ENCODE assay signal across 13 cellular contexts in genomic region chr3:58019343-58019742, GRCh38. TPM values are rescaled to one million over a fixed set of nuclear protein-coding genes. Genes with fewer than 3 reads are reported as not detected.
DNase-seq lines count a peak whose midpoint lies in the region; ATAC-seq, FAIRE-seq and TF ChIP-seq lines count a peak whose summit lies in the region.
"Had no signal": no experiment of that assay in that cellular context is flagged by ENCODE, and none has a peak within 500 bp of the region (broad histone marks: within the 10 kb centered on the region; RNA-seq: fewer than 3 reads in every experiment).

No MANE protein-coding gene starts in this region.

- TF ChIP-seq POLR2A in A549 (IDR thresholded peaks at IDR 0.05; ENCODE audit: low read length) (no peak), breast epithelium (IDR thresholded peaks at IDR 0.05) (no peak)

- H3K4me3 ChIP-seq in A549: peak overlapping the region; percentile 12; the same call in 1 of the 3 replicates
- H3K4me3 ChIP-seq in breast epithelium: no peak overlapping the region
- no peak overlapping the region for H3K4me3 ChIP-seq in naive thymus-derived CD4-positive, alpha-beta T cell (ENCODE audit: low read length)

- peak overlapping the region in 3 of 10 donors; percentile 0 to 42 (median 26) for H3K4me3 Mint-ChIP-seq in naive thymus-derived CD4-positive, alpha-beta T cell
- H3K4me3 Mint-ChIP-seq: immature natural killer cell had no signal

- no peaks in the 10 kb centered on the region for H3K36me3 ChIP-seq in breast epithelium
- H3K36me3 ChIP-seq in naive thymus-derived CD4-positive, alpha-beta T cell (ENCODE audit: control insufficient read depth in 2 of 3, insufficient read depth in 3 of 3, low read length in 3 of 3): no peaks in the 10 kb centered on the region

- no peaks in the 10 kb centered on the region for H3K27me3 ChIP-seq in breast epithelium
- H3K27me3 ChIP-seq in naive thymus-derived CD4-positive, alpha-beta T cell (ENCODE audit: control insufficient read depth in 2 of 2, insufficient read depth in 2 of 2, low read length in 2 of 2): no peaks in the 10 kb centered on the region
- H3K27me3 ChIP-seq: brain microvascular endothelial cell had no signal

- POLR2A ChIA-PET in A549 (lab: Yijun Ruan, JAX): interaction anchor here (0.7 to 1.3 kb wide), 2 partner anchors 22 to 156 kb away, joined by 3 to 6 read pairs; no protein-coding TSS in a partner anchor
- POLR2A ChIA-PET in naive thymus-derived CD4-positive, alpha-beta T cell (lab: Charles Lee): interaction anchor here (0.7 kb wide), 1 partner anchor 787 kb away, joined by 3 read pairs; no protein-coding TSS in a partner anchor

- peak overlapping the region in 5 of 9 donors; percentile 8 to 73 (median 57) for H3K27ac Mint-ChIP-seq in naive thymus-derived CD4-positive, alpha-beta T cell

- H3K36me3 Mint-ChIP-seq in naive thymus-derived CD4-positive, alpha-beta T cell: peaks cover 0 to 9% (median 0%) of the 10 kb centered on the region in 5 donors
- H3K36me3 Mint-ChIP-seq: immature natural killer cell had no signal

- H3K9me3 ChIP-seq in A549: no peaks in the 10 kb centered on the region
- no peaks in the 10 kb centered on the region for H3K9me3 ChIP-seq in breast epithelium
- no peaks in the 10 kb centered on the region for H3K9me3 ChIP-seq in naive thymus-derived CD4-positive, alpha-beta T cell (ENCODE audit: control insufficient read depth in 2 of 3, low read length in 3 of 3)

- peaks cover 10 to 74% (median 58%) of the 10 kb centered on the region in 7 donors for H3K4me1 Mint-ChIP-seq in naive thymus-derived CD4-positive, alpha-beta T cell

- H3K4me1 ChIP-seq in A549 (peaks cover 100% of the 10 kb centered on the region), breast epithelium (peaks cover 8 to 30% of the 10 kb centered on the region in 2 donors)
- H3K4me1 ChIP-seq in naive thymus-derived CD4-positive, alpha-beta T cell (ENCODE audit: control insufficient read depth in 2 of 2, insufficient read depth in 2 of 2, low read length in 2 of 2): peaks cover 0 to 9% of the 10 kb centered on the region in 2 donors

- H3K27ac ChIP-seq in A549 (peak overlapping the region; percentile 12 to 83; a peak in 4 of 6 replicates), breast epithelium (peak overlapping the region; percentile 78 to 91)
- no peak overlapping the region for H3K27ac ChIP-seq in naive thymus-derived CD4-positive, alpha-beta T cell (ENCODE audit: low read depth, low read length)
- H3K27ac ChIP-seq: brain microvascular endothelial cell had no signal

- DNase-seq in A549 (ENCODE audit: low read depth in 1 of 2, low spot score in 1 of 2) (no peak), breast epithelium (ENCODE audit: low spot score in 2 of 2) (no peak), HuH-7 (ENCODE audit: low spot score) (no peak), foreskin melanocyte (no peak), KG1 (lab: John Stamatoyannopoulos, UW) (no peak), GM10266 (ENCODE audit: extremely low spot score) (no peak)
- no peak for DNase-seq in naive thymus-derived CD4-positive, alpha-beta T cell
- DNase-seq: brain microvascular endothelial cell; immature natural killer cell; NCI-H2171; stimulated activated CD4-positive, alpha-beta T cell treated with anti-CD3 and anti-CD28 coated beads, Interleukin-12 subunit alpha, Interleukin-12 subunit beta, amount 100 ng/mL, for 4 hours had no signal

- 82% methylated on average over 1 of the region's 1 CpG for WGBS in A549 (ENCODE audit: missing lambda C conversion rate)

- FAIRE-seq in A549 (lab: Jason Lieb, UNC): no peak
- FAIRE-seq: GM18507 had no signal

- no peaks in the 10 kb centered on the region for H3K9me3 Mint-ChIP-seq in naive thymus-derived CD4-positive, alpha-beta T cell
- H3K9me3 Mint-ChIP-seq: immature natural killer cell had no signal

- no peak for TF ChIP-seq CTCF in A549 (IDR thresholded peaks at IDR 0.05)
- TF ChIP-seq CTCF in breast epithelium (IDR thresholded peaks at IDR 0.05): no peak
- TF ChIP-seq CTCF in GM10266 (IDR thresholded peaks at IDR 0.05; ENCODE audit: control insufficient read depth, insufficient read depth, low read depth, missing control alignments): no peak

- TF ChIP-seq EP300 in A549 (IDR thresholded peaks at IDR 0.05): no peak

- CTCF ChIA-PET in A549 (lab: Yijun Ruan, JAX): interaction anchor here (0.7 to 4.4 kb wide), 6 partner anchors 9 to 63 kb away, joined by 3 to 17 read pairs (median 4); partner anchors contain the start of gene FLNB
- CTCF ChIA-PET in naive thymus-derived CD4-positive, alpha-beta T cell (lab: Charles Lee): interaction anchor here (0.7 to 1.3 kb wide), 3 partner anchors 12 to 159 kb away, joined by 3 to 5 read pairs (median 4); no protein-coding TSS in a partner anchor

- peak overlapping the region; percentile 87 for H3K4me2 ChIP-seq in A549

- no peaks in the 10 kb centered on the region for H3K27me3 Mint-ChIP-seq in naive thymus-derived CD4-positive, alpha-beta T cell

- intact Hi-C loops in breast epithelium (cut with DNase I; ENCODE audit: low total_unique reads): no loop called here
- intact Hi-C loops in naive thymus-derived CD4-positive, alpha-beta T cell (cut with micrococcal nuclease): no loop called here

- no peak for TF ChIP-seq RAD21 in A549 (conservative IDR thresholded peaks at IDR 0.05 in 1 of 2, IDR thresholded peaks at IDR 0.05 in 1 of 2)

- no peak for ATAC-seq in A549
- ATAC-seq in HG02610 (IDR thresholded peaks at IDR 0.05; ENCODE audit: unreplicated experiment): peak; percentile 16
- ATAC-seq in naive thymus-derived CD4-positive, alpha-beta T cell: no peak

TF ChIP-seq in A549, 52 proteins besides CTCF, POLR2A, EP300 and RAD21:
- TF ChIP-seq ELK1 (IDR thresholded peaks at IDR 0.05; ENCODE audit: low read depth, low read length) (no peak), KDM1A (IDR thresholded peaks at IDR 0.05; ENCODE audit: low read depth) (0 out of 2 replicates have a peak, but pooled peaks have one; percentile 21)

RNA-seq across cellular contexts. Expression of gene FLNB, which starts 11.1 kb away (rescaled TPM):
- polyA plus RNA-seq in A549 (2011; rRNA removed) (387 and 439 TPM in 2 replicates), A549 (2017; fragmentation: RNase III; extraction: RNeasy Plus Mini Kit Qiagen cat#74134 plus additional on column Dnase treatment) (235 to 282 TPM (median 257 TPM) in 3 replicates)
- polyA plus RNA-seq in A549 (2012; cell fraction: cytosol; rRNA removed): 153 and 161 TPM in 2 replicates
- polyA plus RNA-seq in A549 (2012; cell fraction: nucleus; rRNA removed): 1,973 and 2,223 TPM in 2 replicates
- 1,159 and 1,213 TPM in 2 replicates for polyA minus RNA-seq in A549 (2011; rRNA and poly(A)+ RNA removed)
- total RNA-seq in breast epithelium: 100 to 1,000 TPM in 2 of 3 donors, 10 to 100 TPM in 1; 40.3 to 242 (median 164) TPM
- 10 to 100 TPM; 39.3 to 66.7 (median 64.9) TPM for total RNA-seq in naive thymus-derived CD4-positive, alpha-beta T cell
- 10 to 100 TPM; 15.7 to 42.2 TPM for polyA plus RNA-seq in naive thymus-derived CD4-positive, alpha-beta T cell
